ENCODE assay signal across 31 cellular contexts in genomic region chr5:137688248-137688840, GRCh38. TPM values are rescaled to one million over a fixed set of nuclear protein-coding genes. Genes with fewer than 3 reads are reported as not detected.
A peak's percentile ranks its signal among the peaks of the same experiment; 100 is the strongest.
DNase-seq lines count a peak whose midpoint lies in the region; ATAC-seq, FAIRE-seq and TF ChIP-seq lines count a peak whose summit lies in the region.
"Had no signal": no experiment of that assay in that cellular context is flagged by ENCODE, and none has a peak within 500 bp of the region (broad histone marks: within the 10 kb centered on the region; RNA-seq: fewer than 3 reads in every experiment).

No MANE protein-coding gene starts in this region.

- H3K4me1 ChIP-seq in HepG2 (ENCODE audit: insufficient read depth, low read length): 0 out of 2 replicates have a peak, but pooled peaks cover 4% of the 10 kb centered on the region
- H3K4me1 ChIP-seq: A549, parathyroid adenoma, testis had no signal

- intact Hi-C loops in HepG2 (cut with micrococcal nuclease; ENCODE audit: unreplicated experiment): no loop called here

- no peaks in the 10 kb centered on the region for H3K27me3 ChIP-seq in bronchial epithelial cell (ENCODE audit: control insufficient read depth, insufficient read depth, low read length)
- no peaks in the 10 kb centered on the region; a peak in 1 of 5 replicates for H3K27me3 ChIP-seq in HepG2 (ENCODE audit: control insufficient read depth in 1 of 2, insufficient read depth in 2 of 2, low read length in 2 of 2)
- H3K27me3 ChIP-seq: testis had no signal

- FAIRE-seq in bronchial epithelial cell (lab: Jason Lieb, UNC): peak; percentile 89
- no peak for FAIRE-seq in HepG2 (lab: Jason Lieb, UNC)
- FAIRE-seq: A549, small intestine, urothelium cell line had no signal

- in situ Hi-C loops in KBM-7 (cut with MboI; ENCODE audit: low pct_unique_long_range_greater_than_20kb, low sequenced_read_pairs): no loop called here
- in situ Hi-C loops in HepG2 (cut with HindIII; ENCODE audit: extremely low pct_ligation_motif_present, low pct_unique_long_range_greater_than_20kb): no loop called here

- ATAC-seq in GM21786 (IDR thresholded peaks at IDR 0.05; ENCODE audit: unreplicated experiment) (no peak), HepG2 (no peak)
- ATAC-seq: left colon; stimulated activated naive CD8-positive, alpha-beta T cell treated with anti-CD3 and anti-CD28 coated beads, Interleukin-15, Interleukin-2, amounts not matched to agents 100 U/mL and 50 U/mL, for 24 hours had no signal

- H3K9ac ChIP-seq in HepG2 (ENCODE audit: insufficient read depth, low read depth, low read length): no peak overlapping the region
- H3K9ac ChIP-seq: parathyroid adenoma had no signal

- POLR2A ChIA-PET in HepG2 (lab: Yijun Ruan, JAX): no interaction called here

- no peak overlapping the region for H2AFZ ChIP-seq in HepG2 (ENCODE audit: low read length)
- H2AFZ ChIP-seq: parathyroid adenoma had no signal

- TF ChIP-seq RAD21 in HepG2 (CRISPR knock-in tag; IDR thresholded peaks at IDR 0.05): no peak

- TF ChIP-seq CTCF in bronchial epithelial cell (IDR thresholded peaks at IDR 0.05; ENCODE audit: insufficient read depth, low read length, severe bottlenecking) (no peak), HepG2 (CRISPR knock-in tag; IDR thresholded peaks at IDR 0.05) (no peak)

- H3K4me3 ChIP-seq in bronchial epithelial cell (ENCODE audit: low read depth, low read length) (no peak overlapping the region), HepG2 (replicated peaks in 1 of 3; ENCODE audit: insufficient read depth in 1 of 3, low read depth in 2 of 3, low read length in 3 of 3) (no peak overlapping the region)
- H3K4me3 ChIP-seq: A549, testis had no signal

- H3K36me3 ChIP-seq in bronchial epithelial cell (ENCODE audit: control insufficient read depth, insufficient read depth, low read length) (no peaks in the 10 kb centered on the region), HepG2 (replicated peaks in 1 of 2; ENCODE audit: control insufficient read depth in 1 of 2, insufficient read depth in 2 of 2, low read length in 2 of 2) (no peaks in the 10 kb centered on the region)

- CTCF ChIA-PET in HepG2 (lab: Yijun Ruan, JAX; ENCODE audit: low intra/inter-chr PET ratio, low total read pairs): no interaction called here

- TF ChIP-seq EP300 in HepG2 (IDR thresholded peaks at IDR 0.05; ENCODE audit: low read depth in 2 of 2, low read length in 2 of 2): no peak
- TF ChIP-seq EP300 in HepG2 (CRISPR knock-in tag; IDR thresholded peaks at IDR 0.05; ENCODE audit: borderline replicate concordance): no peak

- H3K4me2 ChIP-seq in HepG2 (ENCODE audit: low read depth, low read length): no peak overlapping the region
- H3K4me2 ChIP-seq: A549 had no signal

- no peaks in the 10 kb centered on the region for H3K9me3 ChIP-seq in HepG2 (ENCODE audit: low read length)
- H3K9me3 ChIP-seq: A549, testis had no signal

- DNase-seq in CMK (ENCODE audit: low read depth): peak; percentile 54
- DNase-seq in KBM-7: peak; percentile 11
- DNase-seq in bronchial epithelial cell (ENCODE audit: low read depth): no peak
- DNase-seq in myocyte (ENCODE audit: low read depth): peak; percentile 49
- no peak for DNase-seq in activated effector memory CD4-positive, alpha-beta T cell treated with anti-CD3 and anti-CD28 coated beads, Interleukin-2, amount 50 U/mL, for 16 hours
- DNase-seq in stimulated activated CD4-positive, alpha-beta T cell treated with anti-CD3 and anti-CD28 coated beads, Interleukin-1b, Interleukin-23, amount 100 ng/mL, for 48 hours: no peak
- no peak for DNase-seq in HepG2 (ENCODE audit: low spot score)
- DNase-seq: activated CD4-positive, alpha-beta memory T cell treated with anti-CD3 and anti-CD28 coated beads, Interleukin-2, amount 10 ng/mL, durations not matched to agents 7 days and 5 days; activated CD4-positive, alpha-beta T cell treated with anti-CD3 and anti-CD28 coated beads for 1 hour; activated CD8-positive, alpha-beta memory T cell treated with anti-CD3 and anti-CD28 coated beads, Interleukin-2, amount 50 U/mL, for 4 hours; activated naive CD4-positive, alpha-beta T cell treated with anti-CD3 and anti-CD28 coated beads, Interleukin-2, amount 50 U/mL, for 16 hours; amniotic stem cell; CD8-positive, alpha-beta memory T cell; DMS53; GDM1; HCEC 1CT; immature natural killer cell; left colon; NCI-H1417; NCI-H2029; NCI-H526; SHP77; small intestine; stimulated activated naive CD8-positive, alpha-beta T cell treated with anti-CD3 and anti-CD28 coated beads, Interleukin-15, Interleukin-2, amounts not matched to agents 100 U/mL and 50 U/mL, for 24 hours; T-helper 2 cell; testis had no signal

- no peak for TF ChIP-seq POLR2A in HepG2 (IDR thresholded peaks at IDR 0.05; ENCODE audit: insufficient read depth in 1 of 2, low read depth in 2 of 2, low read length in 2 of 2)

- no TSS peak for BruUV-seq in HepG2 (replicated peaks; lab: Mats Ljungman, UMichigan)

- WGBS in HepG2 (ENCODE audit: low lambda C conversion rate): 38% methylated on average over 3 of the region's 5 CpGs

- H3K79me2 ChIP-seq in HepG2 (ENCODE audit: insufficient read depth, low read length): no peaks in the 10 kb centered on the region
- H3K79me2 ChIP-seq: parathyroid adenoma had no signal

- H3K27ac ChIP-seq in HepG2 (ENCODE audit: extremely low read length, insufficient read depth, low read length): no peak overlapping the region
- H3K27ac ChIP-seq: A549, HL-60, parathyroid adenoma, testis had no signal

- no peaks in the 10 kb centered on the region for H4K20me1 ChIP-seq in HepG2 (ENCODE audit: insufficient read depth, low read length)

TF ChIP-seq in HepG2, 621 proteins besides CTCF, POLR2A, EP300 and RAD21 (continues in another document):
- no peak for TF ChIP-seq REXO4 (CRISPR knock-in tag; IDR thresholded peaks at IDR 0.05; ENCODE audit: borderline replicate concordance)
- no peak for TF ChIP-seq ISX (CRISPR knock-in tag; conservative IDR thresholded peaks at IDR 0.05)
- TF ChIP-seq, protein P1, sequence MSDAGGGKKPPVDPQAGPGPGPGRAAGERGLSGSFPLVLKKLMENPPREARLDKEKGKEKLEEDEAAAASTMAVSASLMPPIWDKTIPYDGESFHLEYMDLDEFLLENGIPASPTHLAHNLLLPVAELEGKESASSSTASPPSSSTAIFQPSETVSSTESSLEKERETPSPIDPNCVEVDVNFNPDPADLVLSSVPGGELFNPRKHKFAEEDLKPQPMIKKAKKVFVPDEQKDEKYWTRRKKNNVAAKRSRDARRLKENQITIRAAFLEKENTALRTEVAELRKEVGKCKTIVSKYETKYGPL (CRISPR knock-in tag; IDR thresholded peaks at IDR 0.05): no peak
- TF ChIP-seq ZNF124 (CRISPR knock-in tag; IDR thresholded peaks at IDR 0.05): no peak
- TF ChIP-seq DNMT1 (CRISPR knock-in tag; IDR thresholded peaks at IDR 0.05): no peak
- no peak for TF ChIP-seq NFKB2 (CRISPR knock-in tag; IDR thresholded peaks at IDR 0.05; ENCODE audit: borderline replicate concordance)
- no peak for TF ChIP-seq ZNF816 (CRISPR knock-in tag; IDR thresholded peaks at IDR 0.05; ENCODE audit: borderline replicate concordance)
- TF ChIP-seq, protein P2, sequence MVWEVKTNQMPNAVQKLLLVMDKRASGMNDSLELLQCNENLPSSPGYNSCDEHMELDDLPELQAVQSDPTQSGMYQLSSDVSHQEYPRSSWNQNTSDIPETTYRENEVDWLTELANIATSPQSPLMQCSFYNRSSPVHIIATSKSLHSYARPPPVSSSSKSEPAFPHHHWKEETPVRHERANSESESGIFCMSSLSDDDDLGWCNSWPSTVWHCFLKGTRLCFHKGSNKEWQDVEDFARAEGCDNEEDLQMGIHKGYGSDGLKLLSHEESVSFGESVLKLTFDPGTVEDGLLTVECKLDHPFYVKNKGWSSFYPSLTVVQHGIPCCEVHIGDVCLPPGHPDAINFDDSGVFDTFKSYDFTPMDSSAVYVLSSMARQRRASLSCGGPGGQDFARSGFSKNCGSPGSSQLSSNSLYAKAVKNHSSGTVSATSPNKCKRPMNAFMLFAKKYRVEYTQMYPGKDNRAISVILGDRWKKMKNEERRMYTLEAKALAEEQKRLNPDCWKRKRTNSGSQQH (CRISPR knock-in tag; IDR thresholded peaks at IDR 0.05; ENCODE audit: low read depth): no peak

RNA-seq across cellular contexts. Expression of gene KLHL3, which starts 47.5 kb away (rescaled TPM):
- total RNA-seq in bronchial epithelial cell (0.53 and 0.90 TPM in 2 replicates), myocyte (1.2 and 1.4 TPM in 2 replicates), HepG2 (2016; rRNA removed; fragmentation: Illumina TruSeq; extraction: Trizol) (0.02 TPM in 1 of 2 replicates, not detected in the other)
- 1.1 TPM for polyA plus RNA-seq in myocyte (2012)
- total RNA-seq in HepG2 (2016; cell fraction: cytosol; rRNA removed; fragmentation: Illumina TruSeq; extraction: Trizol; ENCODE audit: low read depth): not detected in 2 replicates
- 0.02 and 0.09 TPM in 2 replicates for total RNA-seq in HepG2 (2016; cell fraction: insoluble cytoplasmic fraction; rRNA removed; fragmentation: Illumina TruSeq; extraction: Trizol)
- 0.10 and 0.46 TPM in 2 replicates for total RNA-seq in HepG2 (2016; cell fraction: membrane; rRNA removed; fragmentation: Illumina TruSeq; extraction: Trizol)
- total RNA-seq in HepG2 (2016; cell fraction: nucleus; rRNA removed; fragmentation: Illumina TruSeq; extraction: Trizol): 0.09 TPM in 1 of 2 replicates, not detected in the other
- 0.08 and 0.10 TPM in 2 replicates for polyA plus RNA-seq in HepG2 (2011; rRNA removed)
- 0.11 and 0.12 TPM in 2 replicates for polyA plus RNA-seq in HepG2 (2011; cell fraction: cytosol; rRNA removed)
- polyA plus RNA-seq in HepG2 (2011; cell fraction: nucleus; rRNA removed): 0.31 and 0.54 TPM in 2 replicates
- 0.15 and 0.20 TPM in 2 replicates for polyA plus RNA-seq in HepG2 (2012)
- not detected in 2 replicates for polyA plus RNA-seq in HepG2 (2016; cell fraction: cytosol; fragmentation: Illumina TruSeq; extraction: Trizol; ENCODE audit: low read depth)
- polyA plus RNA-seq in HepG2 (2016; cell fraction: insoluble cytoplasmic fraction; fragmentation: Illumina TruSeq; extraction: Trizol; ENCODE audit: low read depth): 0.04 TPM in 1 of 2 replicates, not detected in the other
- polyA plus RNA-seq in HepG2 (2016; cell fraction: membrane; fragmentation: Illumina TruSeq; extraction: Trizol; ENCODE audit: low read depth): not detected in 2 replicates
- not detected in 2 replicates for polyA plus RNA-seq in HepG2 (2016; cell fraction: nucleus; fragmentation: Illumina TruSeq; extraction: Trizol; ENCODE audit: insufficient read depth, low read depth)
- 0.16 and 16.6 TPM in 2 replicates for polyA minus RNA-seq in HepG2 (2011; rRNA and poly(A)+ RNA removed; ENCODE audit: low replicate concordance)
- polyA minus RNA-seq in HepG2 (2011; cell fraction: cytosol; rRNA and poly(A)+ RNA removed): 0.18 TPM in 1 of 2 replicates, not detected in the other
- polyA minus RNA-seq in HepG2 (2011; cell fraction: nucleus; rRNA and poly(A)+ RNA removed): 0.37 and 0.52 TPM in 2 replicates

Comparison
In these comparisons a context has a peak if more than half of its experiments do, and no peak if none do; other contexts are left out.
1. DNase-seq: peak in CMK (single experiment), KBM-7 (single experiment) and myocyte (single experiment); none in bronchial epithelial cell (single experiment), activated effector memory CD4-positive, alpha-beta T cell treated with anti-CD3 and anti-CD28 coated beads, Interleukin-2, amount 50 U/mL, for 16 hours (single experiment), stimulated activated CD4-positive, alpha-beta T cell treated with anti-CD3 and anti-CD28 coated beads, Interleukin-1b, Interleukin-23, amount 100 ng/mL, for 48 hours (single experiment) and HepG2 (single experiment).